ENCODE assay signal across 8 cellular contexts in the genomic region with DNA sequence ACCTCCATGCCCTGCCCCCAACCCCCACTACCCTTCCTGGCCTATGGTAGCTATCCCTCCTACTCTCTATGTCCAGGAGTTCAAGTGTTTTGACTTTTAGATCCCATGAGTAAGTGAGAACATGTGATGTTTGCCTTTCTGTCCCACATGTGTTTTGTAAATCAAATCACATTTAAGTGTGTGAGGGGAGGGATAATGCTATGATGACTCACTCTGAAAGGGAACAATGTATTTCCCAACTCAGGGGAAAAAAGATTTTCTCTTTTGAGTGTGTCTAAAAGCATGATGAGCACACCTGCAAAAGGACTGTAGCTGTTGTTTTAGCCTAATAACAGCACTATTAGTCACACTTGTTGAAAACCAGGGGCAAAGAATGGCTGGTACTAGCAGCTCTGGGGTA.
DNase-seq lines count a peak whose midpoint lies in the region; ATAC-seq, FAIRE-seq and TF ChIP-seq lines count a peak whose summit lies in the region.

No MANE protein-coding gene starts in this region.

- TF ChIP-seq CTCF in NB4 (IDR thresholded peaks at IDR 0.05; ENCODE audit: low read depth, low read length) (no peak), bronchial epithelial cell (IDR thresholded peaks at IDR 0.05; ENCODE audit: insufficient read depth, low read length, severe bottlenecking) (no peak), HepG2 (CRISPR knock-in tag; IDR thresholded peaks at IDR 0.05) (no peak)

- no peak for TF ChIP-seq EP300 in HepG2 (IDR thresholded peaks at IDR 0.05; ENCODE audit: low read depth in 2 of 2, low read length in 2 of 2)
- no peak for TF ChIP-seq EP300 in HepG2 (CRISPR knock-in tag; IDR thresholded peaks at IDR 0.05; ENCODE audit: borderline replicate concordance)

- no peak overlapping the region for H3K9ac ChIP-seq in HepG2 (ENCODE audit: insufficient read depth, low read depth, low read length)

- no peak overlapping the region for H2AFZ ChIP-seq in HepG2 (ENCODE audit: low read length)

- no TSS peak for BruUV-seq in HepG2 (replicated peaks; lab: Mats Ljungman, UMichigan)

- H3K27ac ChIP-seq in HepG2 (ENCODE audit: extremely low read length, insufficient read depth, low read length), result no peak overlapping the region

- no peaks in the 10 kb centered on the region for H3K9me3 ChIP-seq in HepG2 (ENCODE audit: low read length)

- H3K36me3 ChIP-seq in bronchial epithelial cell (ENCODE audit: control insufficient read depth, insufficient read depth, low read length) (no peaks in the 10 kb centered on the region), HepG2 (replicated peaks in 1 of 2; ENCODE audit: control insufficient read depth in 1 of 2, insufficient read depth in 2 of 2, low read length in 2 of 2) (no peaks in the 10 kb centered on the region)

- H3K4me1 ChIP-seq in HepG2 (ENCODE audit: insufficient read depth, low read length), result no peaks in the 10 kb centered on the region

- FAIRE-seq in bronchial epithelial cell (lab: Jason Lieb, UNC) (peak; percentile 80), HepG2 (lab: Jason Lieb, UNC) (no peak)

- no peak for TF ChIP-seq RAD21 in HepG2 (CRISPR knock-in tag; IDR thresholded peaks at IDR 0.05)

- H3K4me3 ChIP-seq in NB4 (ENCODE audit: low read depth, low read length) (no peak overlapping the region), bronchial epithelial cell (ENCODE audit: low read depth, low read length) (no peak overlapping the region), HepG2 (replicated peaks in 1 of 3; ENCODE audit: insufficient read depth in 1 of 3, low read depth in 2 of 3, low read length in 3 of 3) (no peak overlapping the region)

- DNase-seq in DMS53 treated with DMSO at 0.1 percent for 48 hours (lab: John Stamatoyannopoulos, UW; ENCODE audit: unreplicated experiment) (peak; percentile 59), NB4 (ENCODE audit: low read depth) (peak; percentile 54), bronchial epithelial cell (ENCODE audit: low read depth) (peak; percentile 100), non-pigmented ciliary epithelial cell (ENCODE audit: low read depth) (peak; percentile 58), NCI-H187 treated with DMSO at 0.1 percent for 48 hours (lab: John Stamatoyannopoulos, UW) (no peak), HepG2 (ENCODE audit: low spot score) (no peak), NCI-H2081 (lab: John Stamatoyannopoulos, UW) (no peak), NCI-H446 treated with DMSO at 0.1 percent for 48 hours (lab: John Stamatoyannopoulos, UW) (no peak)

- POLR2A ChIA-PET in HepG2 (lab: Yijun Ruan, JAX), result no interaction called here

- CTCF ChIA-PET in HepG2 (lab: Yijun Ruan, JAX; ENCODE audit: low intra/inter-chr PET ratio, low total read pairs), result no interaction called here

- in situ Hi-C loops in HepG2 (cut with HindIII; ENCODE audit: extremely low pct_ligation_motif_present, low pct_unique_long_range_greater_than_20kb), result no loop called here

- H3K4me2 ChIP-seq in HepG2 (ENCODE audit: low read depth, low read length), result no peak overlapping the region

- H3K79me2 ChIP-seq in HepG2 (ENCODE audit: insufficient read depth, low read length), result no peaks in the 10 kb centered on the region

- no peaks in the 10 kb centered on the region for H3K27me3 ChIP-seq in bronchial epithelial cell (ENCODE audit: control insufficient read depth, insufficient read depth, low read length)
- H3K27me3 ChIP-seq in HepG2 (ENCODE audit: control insufficient read depth in 1 of 2, insufficient read depth in 2 of 2, low read length in 2 of 2), result 0 out of 5 replicates have a peak, but pooled peaks cover 0 to 8% of the 10 kb centered on the region in 2 experiments

- ATAC-seq in HepG2, result no peak

- intact Hi-C loops in HepG2 (cut with micrococcal nuclease; ENCODE audit: unreplicated experiment), result no loop called here

- TF ChIP-seq POLR2A in NB4 (IDR thresholded peaks at IDR 0.05; ENCODE audit: extremely low read depth, insufficient read length) (no peak), HepG2 (IDR thresholded peaks at IDR 0.05; ENCODE audit: insufficient read depth in 1 of 2, low read depth in 2 of 2, low read length in 2 of 2) (no peak)

- no peaks in the 10 kb centered on the region for H4K20me1 ChIP-seq in HepG2 (ENCODE audit: insufficient read depth, low read length)

TF ChIP-seq in HepG2, 621 proteins besides CTCF, POLR2A, EP300 and RAD21 (continues in another document):
- TF ChIP-seq, protein P1, sequence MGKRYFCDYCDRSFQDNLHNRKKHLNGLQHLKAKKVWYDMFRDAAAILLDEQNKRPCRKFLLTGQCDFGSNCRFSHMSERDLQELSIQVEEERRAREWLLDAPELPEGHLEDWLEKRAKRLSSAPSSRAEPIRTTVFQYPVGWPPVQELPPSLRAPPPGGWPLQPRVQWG (CRISPR knock-in tag; IDR thresholded peaks at IDR 0.05; ENCODE audit: borderline replicate concordance, low read depth), result no peak
- no peak for TF ChIP-seq KLF13 (CRISPR knock-in tag; IDR thresholded peaks at IDR 0.05)
- no peak for TF ChIP-seq ARNTL (CRISPR knock-in tag; IDR thresholded peaks at IDR 0.05)
- no peak for TF ChIP-seq POLR2G (IDR thresholded peaks at IDR 0.05; ENCODE audit: low read depth, low read length)
- no peak for TF ChIP-seq MXD4 (CRISPR knock-in tag; IDR thresholded peaks at IDR 0.05)
- no peak for TF ChIP-seq KLF12 (CRISPR knock-in tag; IDR thresholded peaks at IDR 0.05; ENCODE audit: borderline replicate concordance)
- no peak for TF ChIP-seq ZUFSP (CRISPR knock-in tag; IDR thresholded peaks at IDR 0.05; ENCODE audit: borderline replicate concordance)
- TF ChIP-seq ZNF234 (CRISPR knock-in tag; conservative IDR thresholded peaks at IDR 0.05), result no peak
- TF ChIP-seq DMTF1 (CRISPR knock-in tag; IDR thresholded peaks at IDR 0.05), result no peak
- no peak for TF ChIP-seq PRMT3 (CRISPR knock-in tag; IDR thresholded peaks at IDR 0.05; ENCODE audit: borderline replicate concordance, low read depth)
- TF ChIP-seq NFE2 (CRISPR knock-in tag; IDR thresholded peaks at IDR 0.05), result no peak
- no peak for TF ChIP-seq ZNF331 (CRISPR knock-in tag; IDR thresholded peaks at IDR 0.05)
- TF ChIP-seq FOXM1 (CRISPR knock-in tag; IDR thresholded peaks at IDR 0.05), result no peak
- TF ChIP-seq ZNF101 (CRISPR knock-in tag; IDR thresholded peaks at IDR 0.05; ENCODE audit: borderline replicate concordance, low read depth), result no peak
- TF ChIP-seq, protein P2, sequence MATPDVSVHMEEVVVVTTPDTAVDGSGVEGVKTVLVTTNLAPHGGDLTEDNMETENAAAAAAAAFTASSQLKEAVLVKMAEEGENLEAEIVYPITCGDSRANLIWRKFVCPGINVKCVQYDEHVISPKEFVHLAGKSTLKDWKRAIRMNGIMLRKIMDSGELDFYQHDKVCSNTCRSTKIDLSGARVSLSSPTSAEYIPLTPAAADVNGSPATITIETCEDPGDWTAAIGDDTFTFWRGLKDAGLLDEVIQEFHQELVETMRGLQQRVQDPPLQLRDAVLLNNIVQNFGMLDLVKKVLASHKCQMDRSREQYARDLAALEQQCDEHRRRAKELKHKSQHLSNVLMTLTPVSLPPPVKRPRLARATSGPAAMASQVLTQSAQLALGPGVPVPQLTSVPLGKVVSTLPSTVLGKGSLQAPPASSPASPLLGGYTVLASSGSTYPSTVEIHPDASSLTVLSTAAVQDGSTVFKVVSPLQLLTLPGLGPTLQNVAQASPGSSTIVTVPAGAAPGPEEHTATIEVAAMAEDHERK (CRISPR knock-in tag; IDR thresholded peaks at IDR 0.05; ENCODE audit: low read depth), result no peak

Comparison
In these comparisons a context has a peak if more than half of its experiments do, and no peak if none do; other contexts are left out.
1. DNase-seq: peak in DMS53 treated with DMSO at 0.1 percent for 48 hours (single experiment), NB4 (single experiment), bronchial epithelial cell (single experiment) and non-pigmented ciliary epithelial cell (single experiment); none in NCI-H187 treated with DMSO at 0.1 percent for 48 hours (single experiment), HepG2 (single experiment), NCI-H2081 (0 of 2) and NCI-H446 treated with DMSO at 0.1 percent for 48 hours (single experiment).